In the genomic region with DNA sequence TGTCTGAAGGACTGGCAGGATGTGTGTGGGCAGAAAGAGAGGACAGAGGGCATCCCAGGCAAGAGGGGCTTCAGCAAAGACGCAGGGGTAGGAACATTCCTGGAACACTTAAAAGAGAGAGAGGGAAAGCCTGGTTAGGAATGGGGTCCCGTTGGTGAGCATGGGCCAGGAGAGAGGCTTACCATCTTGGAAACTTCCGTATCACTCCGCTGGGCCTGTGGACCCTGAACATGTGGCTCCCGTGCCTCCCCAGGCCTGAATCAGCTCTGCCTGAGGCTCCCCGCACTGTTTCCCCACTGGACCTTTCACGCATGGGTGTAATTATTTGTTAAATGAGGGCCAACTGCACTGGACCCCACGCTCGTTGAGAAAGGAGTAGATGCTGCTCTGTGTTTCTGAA, we compare ENCODE assay signal across 25 cellular contexts.
"Had no signal": no experiment of that assay in that cellular context is flagged by ENCODE, and none has a peak within 500 bp of the region (broad histone marks: within the 10 kb centered on the region; RNA-seq: fewer than 3 reads in every experiment).

No MANE protein-coding gene starts in this region.

- H3K4me3 Mint-ChIP-seq: activated naive CD8-positive, alpha-beta T cell; brain; effector memory CD8-positive, alpha-beta T cell; natural killer cell treated with Interleukin-12 subunit alpha and Interleukin-12 subunit beta and Interleukin-15 and Interleukin-18, amount 100 ng/mL, for 72 hours; T-cell; T-helper 2 cell treated with Interferon-gamma antibody and Interleukin-4, amounts not matched to agents 5 μg/mL and 100 μg/mL, for 36 hours had no signal

- H3K4me3 ChIP-seq: cardiac muscle cell, coronary artery, heart left ventricle, lung, ovary, right atrium auricular region, thoracic aorta, upper lobe of left lung, vagina had no signal

- H3K9me3 ChIP-seq: heart left ventricle, neutrophil, ovary, right atrium auricular region, thoracic aorta, upper lobe of left lung, vagina had no signal

- H3K27ac Mint-ChIP-seq: activated naive CD8-positive, alpha-beta T cell; effector memory CD8-positive, alpha-beta T cell; natural killer cell treated with Interleukin-12 subunit alpha and Interleukin-12 subunit beta and Interleukin-15 and Interleukin-18, amount 100 ng/mL, for 72 hours; T-cell; T-helper 2 cell treated with Interferon-gamma antibody and Interleukin-4, amounts not matched to agents 5 μg/mL and 100 μg/mL, for 36 hours had no signal

- H3K4me1 Mint-ChIP-seq: T-cell had no signal

- H3K36me3 Mint-ChIP-seq: activated naive CD8-positive, alpha-beta T cell; brain; natural killer cell treated with Interleukin-12 subunit alpha and Interleukin-12 subunit beta and Interleukin-15 and Interleukin-18, amount 100 ng/mL, for 72 hours; T-cell had no signal

- H3K9me3 Mint-ChIP-seq: effector memory CD8-positive, alpha-beta T cell; natural killer cell treated with Interleukin-12 subunit alpha and Interleukin-12 subunit beta and Interleukin-15 and Interleukin-18, amount 100 ng/mL, for 72 hours; T-cell; T-helper 2 cell treated with Interferon-gamma antibody and Interleukin-4, amounts not matched to agents 5 μg/mL and 100 μg/mL, for 36 hours had no signal

- H3K36me3 ChIP-seq: cardiac muscle cell, heart left ventricle, neutrophil, ovary, right atrium auricular region, thoracic aorta, upper lobe of left lung, vagina had no signal

- ATAC-seq: effector memory CD8-positive, alpha-beta T cell; left lobe of liver; natural killer cell treated with Interleukin-12 subunit alpha and Interleukin-12 subunit beta and Interleukin-15 and Interleukin-18, amount 100 ng/mL, for 72 hours; T-cell had no signal

- H3K27me3 ChIP-seq: heart left ventricle, ovary, right atrium auricular region, upper lobe of left lung, vagina had no signal

- DNase-seq: activated CD4-positive, alpha-beta T cell treated with anti-CD3 and anti-CD28 coated beads for 4 hours; activated CD4-positive, alpha-beta T cell treated with anti-CD3 and anti-CD28 coated beads, Interleukin-2, amount 50 U/mL, for 4 hours; activated effector memory CD4-positive, alpha-beta T cell treated with Interleukin-2 at 50 U/mL for 16 hours; activated naive CD4-positive, alpha-beta T cell treated with Interleukin-2 at 50 U/mL for 16 hours; activated T-cell treated with anti-CD3 and anti-CD28 coated beads for 4 hours; cerebellar nuclear complex; effector memory CD8-positive, alpha-beta T cell; ovary; stimulated activated CD4-positive, alpha-beta T cell treated with anti-CD3 and anti-CD28 coated beads, Interleukin-2, amount 100 ng/mL, for 48 hours; stimulated activated naive CD4-positive, alpha-beta T cell treated with Interleukin-2 at 50 U/mL for 16 hours; T-cell; upper lobe of left lung had no signal

- H3K27ac ChIP-seq: cardiac muscle cell, neutrophil, ovary, thoracic aorta, upper lobe of left lung, vagina had no signal

- H3K27me3 Mint-ChIP-seq: activated naive CD8-positive, alpha-beta T cell had no signal
